1 cellular context compared by ENCODE assay signal in the genomic region with DNA sequence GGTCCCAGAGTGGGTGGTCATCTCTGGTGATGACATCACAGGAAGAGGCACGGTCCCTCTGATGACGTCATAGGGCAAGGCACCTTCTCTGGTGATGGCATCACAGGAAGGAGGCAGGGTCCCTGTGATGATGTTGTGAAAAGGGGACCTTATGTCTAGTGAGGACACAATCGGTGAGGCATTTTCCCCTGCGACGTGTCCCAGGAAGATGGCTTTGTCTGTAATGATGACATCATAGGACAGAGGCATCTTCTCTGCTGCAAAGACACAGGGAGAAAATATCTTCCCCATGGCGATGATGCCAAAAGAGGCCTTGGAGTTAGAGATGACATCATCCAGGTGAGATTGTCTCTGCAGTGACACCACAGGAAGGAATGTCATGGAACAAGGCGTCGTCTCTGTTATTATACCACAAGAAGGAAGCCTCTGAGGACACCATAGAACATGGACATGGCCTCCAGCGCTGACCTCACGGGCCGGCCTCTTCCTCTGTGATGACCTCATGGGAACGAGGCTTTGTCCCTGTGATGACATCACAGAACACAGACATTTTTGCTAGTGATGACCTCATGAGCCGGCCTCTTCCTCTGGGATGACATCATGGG.
TF ChIP-seq lines count a peak whose summit lies in the region.

No MANE protein-coding gene starts in this region.

TF ChIP-seq in HEK293, 187 proteins besides CTCF, POLR2A, EP300 and RAD21 (continued from another document):
- no peak for TF ChIP-seq ZBTB26 (tag by site-specific recombination; optimal IDR thresholded peaks at IDR 0.05)
- no peak for TF ChIP-seq ZBTB8A (tag by site-specific recombination; IDR thresholded peaks at IDR 0.05)
- TF ChIP-seq ZNF76 (tag by site-specific recombination; IDR thresholded peaks at IDR 0.05; ENCODE audit: borderline replicate concordance, low read depth) = no peak
- no peak for TF ChIP-seq MEIS1 (CRISPR knock-in tag; IDR thresholded peaks at IDR 0.05; ENCODE audit: borderline replicate concordance)
- no peak for TF ChIP-seq KLF9 (tag by site-specific recombination; IDR thresholded peaks at IDR 0.05; ENCODE audit: low read depth)
- TF ChIP-seq ZNF426 (tag by site-specific recombination; IDR thresholded peaks at IDR 0.05) = no peak
- TF ChIP-seq ZNF155 (tag by site-specific recombination; IDR thresholded peaks at IDR 0.05) = no peak
- 0 out of 2 replicates have a peak, but pooled peaks have one; percentile 27 for TF ChIP-seq ZNF169 (tag by site-specific recombination; IDR thresholded peaks at IDR 0.05)
- TF ChIP-seq YY2 (tag by site-specific recombination; IDR thresholded peaks at IDR 0.05) = peak; percentile 71
- no peak for TF ChIP-seq ZNF544 (tag by site-specific recombination; IDR thresholded peaks at IDR 0.05)
- no peak for TF ChIP-seq ZEB2 (tag by site-specific recombination; IDR thresholded peaks at IDR 0.05)
- TF ChIP-seq ATF2 (tag by site-specific recombination; IDR thresholded peaks at IDR 0.05; ENCODE audit: low read depth) = peak; percentile 91
- no peak for TF ChIP-seq ZNF423 (tag by site-specific recombination; IDR thresholded peaks at IDR 0.05)
- no peak for TF ChIP-seq ZNF16 (tag by site-specific recombination; IDR thresholded peaks at IDR 0.05; ENCODE audit: low read depth)
